In the genomic region with DNA sequence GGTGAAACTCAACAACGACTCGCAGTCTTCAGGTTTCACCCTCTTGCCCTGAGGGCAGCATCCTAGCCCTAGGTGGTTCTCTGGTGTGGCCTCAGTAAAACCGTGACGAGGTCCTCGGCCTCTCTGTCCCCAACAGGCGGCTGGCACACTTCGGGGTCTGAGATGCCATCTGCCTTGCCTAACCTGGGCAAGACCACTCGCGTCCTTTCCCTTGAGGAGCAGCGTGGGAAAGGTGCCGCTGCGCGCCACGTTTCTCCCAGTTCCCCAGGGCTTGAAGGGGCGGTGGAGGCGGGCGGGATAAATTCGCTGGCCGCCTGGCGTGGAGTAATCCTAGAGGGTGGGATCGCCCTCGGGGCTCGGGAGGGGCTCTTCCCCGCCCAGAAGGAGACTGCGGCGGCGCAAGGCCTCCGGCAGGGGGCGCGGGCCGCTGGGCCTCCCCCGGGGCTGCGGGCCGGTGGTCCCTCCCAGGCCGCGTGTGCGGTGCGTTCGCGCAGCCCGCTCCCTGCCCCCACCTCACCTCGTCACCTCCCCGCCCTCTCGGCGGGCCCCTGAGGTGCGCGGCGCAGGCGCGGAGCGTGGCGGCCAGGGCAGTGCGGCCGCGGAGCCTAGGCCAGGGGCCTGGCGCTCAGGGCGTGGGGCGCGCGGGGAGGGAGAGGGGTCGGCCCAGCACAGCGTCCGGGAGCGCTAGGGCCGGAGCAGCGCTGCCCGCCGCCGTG, we compare ENCODE assay signal across 1 cellular context.
TF ChIP-seq lines count a peak whose summit lies in the region.

ZNF639 (plus strand) TSS at position 551 of the 716 bp plus-strand sequence. CDS start 5,263 bp downstream, outside the sequence.

TF ChIP-seq in HepG2, 621 proteins besides CTCF, POLR2A, EP300 and RAD21 (continued from another document and continues in another):
- no peak for TF ChIP-seq ZNF256 (CRISPR knock-in tag; conservative IDR thresholded peaks at IDR 0.05)
- TF ChIP-seq REPIN1 (CRISPR knock-in tag; IDR thresholded peaks at IDR 0.05; ENCODE audit: borderline replicate concordance, low read depth), result peak; percentile 54
- no peak; the same call in 1 of the 2 replicates for TF ChIP-seq ZC3H13 (CRISPR knock-in tag; IDR thresholded peaks at IDR 0.05)
- TF ChIP-seq ZZZ3 (CRISPR knock-in tag; IDR thresholded peaks at IDR 0.05; ENCODE audit: borderline replicate concordance), result no peak
- TF ChIP-seq, protein P1, sequence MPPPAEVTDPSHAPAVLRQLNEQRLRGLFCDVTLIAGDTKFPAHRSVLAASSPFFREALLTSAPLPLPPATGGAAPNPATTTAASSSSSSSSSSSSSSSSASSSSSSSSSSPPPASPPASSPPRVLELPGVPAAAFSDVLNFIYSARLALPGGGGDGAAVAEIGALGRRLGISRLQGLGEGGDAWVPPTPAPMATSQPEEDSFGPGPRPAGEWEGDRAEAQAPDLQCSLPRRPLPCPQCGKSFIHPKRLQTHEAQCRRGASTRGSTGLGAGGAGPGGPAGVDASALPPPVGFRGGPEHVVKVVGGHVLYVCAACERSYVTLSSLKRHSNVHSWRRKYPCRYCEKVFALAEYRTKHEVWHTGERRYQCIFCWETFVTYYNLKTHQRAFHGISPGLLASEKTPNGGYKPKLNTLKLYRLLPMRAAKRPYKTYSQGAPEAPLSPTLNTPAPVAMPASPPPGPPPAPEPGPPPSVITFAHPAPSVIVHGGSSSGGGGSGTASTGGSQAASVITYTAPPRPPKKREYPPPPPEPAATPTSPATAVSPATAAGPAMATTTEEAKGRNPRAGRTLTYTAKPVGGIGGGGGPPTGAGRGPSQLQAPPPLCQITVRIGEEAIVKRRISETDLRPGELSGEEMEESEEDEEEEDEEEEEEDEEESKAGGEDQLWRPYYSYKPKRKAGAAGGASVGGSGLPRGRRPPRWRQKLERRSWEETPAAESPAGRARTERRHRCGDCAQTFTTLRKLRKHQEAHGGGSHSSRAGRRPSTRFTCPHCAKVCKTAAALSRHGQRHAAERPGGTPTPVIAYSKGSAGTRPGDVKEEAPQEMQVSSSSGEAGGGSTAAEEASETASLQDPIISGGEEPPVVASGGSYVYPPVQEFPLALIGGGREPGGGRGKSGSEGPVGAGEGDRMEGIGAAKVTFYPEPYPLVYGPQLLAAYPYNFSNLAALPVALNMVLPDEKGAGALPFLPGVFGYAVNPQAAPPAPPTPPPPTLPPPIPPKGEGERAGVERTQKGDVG (CRISPR knock-in tag; IDR thresholded peaks at IDR 0.05; ENCODE audit: borderline replicate concordance), result no peak
- TF ChIP-seq EEA1 (CRISPR knock-in tag; IDR thresholded peaks at IDR 0.05; ENCODE audit: borderline replicate concordance), result no peak
- TF ChIP-seq SMAD9 (CRISPR knock-in tag; IDR thresholded peaks at IDR 0.05), result no peak
- peak; percentile 33; the same call in 1 of the 2 replicates for TF ChIP-seq KDM5A (IDR thresholded peaks at IDR 0.05; ENCODE audit: borderline replicate concordance, low read length)
- no peak for TF ChIP-seq ZNF660 (CRISPR knock-in tag; IDR thresholded peaks at IDR 0.05; ENCODE audit: borderline replicate concordance, low read depth)
- TF ChIP-seq ATF2 (CRISPR knock-in tag; IDR thresholded peaks at IDR 0.05), result no peak
- TF ChIP-seq ZNF451 (CRISPR knock-in tag; IDR thresholded peaks at IDR 0.05), result peak; percentile 55; the same call in 1 of the 2 replicates
- peak; percentile 51; the same call in 1 of the 2 replicates for TF ChIP-seq HOXA5 (CRISPR knock-in tag; IDR thresholded peaks at IDR 0.05)
- TF ChIP-seq SYNCRIP (IDR thresholded peaks at IDR 0.05; ENCODE audit: insufficient read depth, low read depth, low read length), result no peak
- TF ChIP-seq ATM (IDR thresholded peaks at IDR 0.05; ENCODE audit: borderline replicate concordance), result no peak
- TF ChIP-seq ZNF790 (CRISPR knock-in tag; IDR thresholded peaks at IDR 0.05; ENCODE audit: borderline replicate concordance), result no peak
- TF ChIP-seq ZNF616 (CRISPR knock-in tag; IDR thresholded peaks at IDR 0.05; ENCODE audit: low read depth), result no peak; the same call in 1 of the 2 replicates
- no peak for TF ChIP-seq BCLAF1 (IDR thresholded peaks at IDR 0.05)
- no peak for TF ChIP-seq ZBTB42 (CRISPR knock-in tag; IDR thresholded peaks at IDR 0.05)
- peak; percentile 39 for TF ChIP-seq ZFP91 (CRISPR knock-in tag; IDR thresholded peaks at IDR 0.05; ENCODE audit: borderline replicate concordance)
- no peak for TF ChIP-seq MTA3 (CRISPR knock-in tag; IDR thresholded peaks at IDR 0.05)
- TF ChIP-seq ZNF839 (CRISPR knock-in tag; IDR thresholded peaks at IDR 0.05; ENCODE audit: borderline replicate concordance), result no peak
- no peak for TF ChIP-seq KLF15 (CRISPR knock-in tag; IDR thresholded peaks at IDR 0.05; ENCODE audit: borderline replicate concordance)
- TF ChIP-seq ZNF547 (CRISPR knock-in tag; IDR thresholded peaks at IDR 0.05), result no peak
- no peak for TF ChIP-seq ZNF670 (CRISPR knock-in tag; IDR thresholded peaks at IDR 0.05; ENCODE audit: borderline replicate concordance)
- TF ChIP-seq ZNF232 (CRISPR knock-in tag; IDR thresholded peaks at IDR 0.05; ENCODE audit: borderline replicate concordance), result no peak
- TF ChIP-seq ZFP90 (CRISPR knock-in tag; IDR thresholded peaks at IDR 0.05; ENCODE audit: borderline replicate concordance), result no peak
- TF ChIP-seq EHMT2 (IDR thresholded peaks at IDR 0.05; ENCODE audit: borderline replicate concordance, low read depth, low read length), result no peak
- TF ChIP-seq MTA1 (CRISPR knock-in tag; IDR thresholded peaks at IDR 0.05; ENCODE audit: borderline replicate concordance), result peak; percentile 81
- TF ChIP-seq SIN3A (IDR thresholded peaks at IDR 0.05; ENCODE audit: borderline replicate concordance, low read depth, low read length), result peak; percentile 68; the same call in 1 of the 2 replicates
- TF ChIP-seq RXRB (CRISPR knock-in tag; IDR thresholded peaks at IDR 0.05; ENCODE audit: borderline replicate concordance), result no peak
- TF ChIP-seq ZNF468 (CRISPR knock-in tag; IDR thresholded peaks at IDR 0.05), result no peak
- TF ChIP-seq NR2F6 (IDR thresholded peaks at IDR 0.05), result no peak
- no peak for TF ChIP-seq NR2F6 (CRISPR knock-in tag; IDR thresholded peaks at IDR 0.05)
- TF ChIP-seq, protein P2, sequence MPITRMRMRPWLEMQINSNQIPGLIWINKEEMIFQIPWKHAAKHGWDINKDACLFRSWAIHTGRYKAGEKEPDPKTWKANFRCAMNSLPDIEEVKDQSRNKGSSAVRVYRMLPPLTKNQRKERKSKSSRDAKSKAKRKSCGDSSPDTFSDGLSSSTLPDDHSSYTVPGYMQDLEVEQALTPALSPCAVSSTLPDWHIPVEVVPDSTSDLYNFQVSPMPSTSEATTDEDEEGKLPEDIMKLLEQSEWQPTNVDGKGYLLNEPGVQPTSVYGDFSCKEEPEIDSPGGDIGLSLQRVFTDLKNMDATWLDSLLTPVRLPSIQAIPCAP (CRISPR knock-in tag; IDR thresholded peaks at IDR 0.05; ENCODE audit: low read depth), result no peak
- peak; percentile 70; the same call in 1 of the 2 replicates for TF ChIP-seq SPEN (CRISPR knock-in tag; IDR thresholded peaks at IDR 0.05; ENCODE audit: low read depth)
- TF ChIP-seq ZBTB20 (CRISPR knock-in tag; IDR thresholded peaks at IDR 0.05; ENCODE audit: borderline replicate concordance, low read depth), result no peak
- TF ChIP-seq FOXM1 (CRISPR knock-in tag; IDR thresholded peaks at IDR 0.05), result no peak
- TF ChIP-seq ZNF572 (CRISPR knock-in tag; IDR thresholded peaks at IDR 0.05), result peak; percentile 93; the same call in 1 of the 2 replicates
- no peak for TF ChIP-seq ZNF570 (CRISPR knock-in tag; IDR thresholded peaks at IDR 0.05; ENCODE audit: borderline replicate concordance)
- peak; percentile 74; the same call in 1 of the 2 replicates for TF ChIP-seq FOXC1 (CRISPR knock-in tag; IDR thresholded peaks at IDR 0.05; ENCODE audit: borderline replicate concordance)
- no peak for TF ChIP-seq NCOR1 (IDR thresholded peaks at IDR 0.05; ENCODE audit: borderline replicate concordance, low read length)
- TF ChIP-seq KAT7 (CRISPR knock-in tag; IDR thresholded peaks at IDR 0.05; ENCODE audit: borderline replicate concordance), result no peak
- TF ChIP-seq ZNF430 (CRISPR knock-in tag; IDR thresholded peaks at IDR 0.05), result peak; percentile 39
- TF ChIP-seq IRX3 (CRISPR knock-in tag; IDR thresholded peaks at IDR 0.05; ENCODE audit: borderline replicate concordance, low read depth), result peak; percentile 81; the same call in 1 of the 2 replicates
- no peak for TF ChIP-seq MAFF (IDR thresholded peaks at IDR 0.05; ENCODE audit: low read depth, low read length)
- peak; percentile 53; the same call in 1 of the 2 replicates for TF ChIP-seq TARDBP (CRISPR knock-in tag; IDR thresholded peaks at IDR 0.05)
- peak; percentile 83 for TF ChIP-seq ZNF687 (CRISPR knock-in tag; IDR thresholded peaks at IDR 0.05)
- TF ChIP-seq ZMYM4 (CRISPR knock-in tag; IDR thresholded peaks at IDR 0.05), result peak; percentile 94
